15 cellular contexts compared by ENCODE assay signal in genomic region chr12:7459973-7460372, GRCh38. TPM values are rescaled to one million over a fixed set of nuclear protein-coding genes. Genes with fewer than 3 reads are reported as not detected.
"Had no signal": no experiment of that assay in that cellular context is flagged by ENCODE, and none has a peak within 500 bp of the region (broad histone marks: within the 10 kb centered on the region; RNA-seq: fewer than 3 reads in every experiment).

No MANE protein-coding gene starts in this region.

- H3K27me3 ChIP-seq: tibial artery, vagina had no signal

- H3K27me3 Mint-ChIP-seq: activated CD4-positive, alpha-beta memory T cell treated with anti-CD3 and anti-CD28 coated beads for 36 hours; activated naive CD8-positive, alpha-beta T cell treated with anti-CD3 and anti-CD28 coated beads for 36 hours had no signal

- DNase-seq: cerebellar nuclear complex, left cardiac atrium had no signal

- H3K27ac ChIP-seq: coronary artery, epithelial cell of prostate, heart right ventricle, tibial artery, vagina had no signal

- H3K4me1 Mint-ChIP-seq: activated naive CD8-positive, alpha-beta T cell treated with anti-CD3 and anti-CD28 coated beads for 36 hours; naive thymus-derived CD4-positive, alpha-beta T cell; T-helper 17 cell had no signal

- H3K9me3 ChIP-seq: tibial artery, vagina had no signal

- H3K27ac Mint-ChIP-seq: activated CD4-positive, alpha-beta memory T cell treated with anti-CD3 and anti-CD28 coated beads for 36 hours; activated naive CD8-positive, alpha-beta T cell treated with anti-CD3 and anti-CD28 coated beads for 36 hours; naive thymus-derived CD4-positive, alpha-beta T cell; T-helper 17 cell had no signal

- H3K9me3 Mint-ChIP-seq: activated CD4-positive, alpha-beta memory T cell treated with anti-CD3 and anti-CD28 coated beads for 36 hours; activated naive CD8-positive, alpha-beta T cell treated with anti-CD3 and anti-CD28 coated beads for 36 hours; endodermal cell had no signal

- H3K4me3 ChIP-seq: coronary artery, heart right ventricle, lung, tibial artery, vagina had no signal

- H3K36me3 Mint-ChIP-seq: activated CD4-positive, alpha-beta memory T cell treated with anti-CD3 and anti-CD28 coated beads for 36 hours; activated naive CD8-positive, alpha-beta T cell treated with anti-CD3 and anti-CD28 coated beads for 36 hours; naive thymus-derived CD4-positive, alpha-beta T cell had no signal

- H3K36me3 ChIP-seq: heart right ventricle, tibial artery, vagina had no signal

- H3K4me3 Mint-ChIP-seq: activated CD4-positive, alpha-beta memory T cell treated with anti-CD3 and anti-CD28 coated beads for 36 hours; activated naive CD8-positive, alpha-beta T cell treated with anti-CD3 and anti-CD28 coated beads for 36 hours; endodermal cell; naive thymus-derived CD4-positive, alpha-beta T cell; T-helper 17 cell had no signal

- H3K4me1 ChIP-seq: heart right ventricle, tibial artery, vagina had no signal

RNA-seq across cellular contexts. Expression of gene CD163L1, which starts 16.0 kb away (rescaled TPM):
- total RNA-seq: activated CD4-positive, alpha-beta memory T cell treated with anti-CD3 and anti-CD28 coated beads for 36 hours; activated naive CD8-positive, alpha-beta T cell treated with anti-CD3 and anti-CD28 coated beads for 36 hours; bronchial epithelial cell had no signal
- polyA plus RNA-seq: naive thymus-derived CD4-positive, alpha-beta T cell had no signal

RNA-seq across cellular contexts. Expression of gene CD163, which starts 43.6 kb away (rescaled TPM):
- total RNA-seq: activated CD4-positive, alpha-beta memory T cell treated with anti-CD3 and anti-CD28 coated beads for 36 hours; activated naive CD8-positive, alpha-beta T cell treated with anti-CD3 and anti-CD28 coated beads for 36 hours; bronchial epithelial cell; renal cortical epithelial cell had no signal
